ENCODE assay signal across 8 cellular contexts in the genomic region with DNA sequence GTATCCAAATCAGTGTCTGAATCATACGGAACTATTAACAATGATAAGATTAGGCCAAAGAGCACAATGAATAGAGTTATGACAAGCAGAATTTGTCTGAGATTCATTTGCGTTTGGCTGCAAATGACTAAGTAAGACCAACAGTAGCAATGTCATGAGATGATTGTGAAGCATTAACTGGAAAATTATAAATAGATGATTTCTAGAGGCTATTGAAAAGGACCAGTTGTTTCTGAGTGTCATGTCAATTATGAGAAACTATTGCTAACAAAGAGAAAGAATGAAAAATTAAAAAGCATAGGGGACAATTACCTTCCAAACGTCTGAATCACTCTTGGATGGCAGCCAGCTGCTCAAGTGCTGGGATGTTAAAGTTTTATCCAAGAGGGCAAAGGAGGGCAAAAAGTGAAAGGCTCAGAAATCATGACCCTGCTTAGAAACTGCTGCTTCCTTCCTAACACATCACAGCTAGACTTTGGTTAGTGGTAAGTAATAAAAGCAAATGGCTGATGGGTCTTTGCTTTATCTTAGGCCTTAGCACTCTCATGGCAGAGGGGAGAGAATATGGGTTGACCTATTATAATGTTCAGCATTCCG.
DNase-seq lines count a peak whose midpoint lies in the region; ATAC-seq and TF ChIP-seq lines count a peak whose summit lies in the region.
"Had no signal": no experiment of that assay in that cellular context is flagged by ENCODE, and none has a peak within 500 bp of the region (broad histone marks: within the 10 kb centered on the region; RNA-seq: fewer than 3 reads in every experiment).

No MANE protein-coding gene starts in this region.

- H3K23ac ChIP-seq in IMR-90 (ENCODE audit: low read depth, low read length), result no peak overlapping the region

- H4K91ac ChIP-seq in IMR-90 (ENCODE audit: insufficient read depth, low read depth, low read length), result no peak overlapping the region

- H3K36me3 Mint-ChIP-seq in CD4-positive, alpha-beta memory T cell, result no peaks in the 10 kb centered on the region

- H3K9me3 ChIP-seq in IMR-90 (ENCODE audit: control insufficient read depth, insufficient read depth, low read length) (0 out of 2 replicates have a peak, but pooled peaks cover 2% of the 10 kb centered on the region), heart right ventricle (peaks cover 0 to 12% (median 0%) of the 10 kb centered on the region in 11 donors)
- H3K9me3 ChIP-seq in CD4-positive, alpha-beta memory T cell (ENCODE audit: control insufficient read depth in 1 of 2, low read length in 2 of 2), result no peaks in the 10 kb centered on the region

- no peak for TF ChIP-seq POLR2A in IMR-90 (IDR thresholded peaks at IDR 0.05; ENCODE audit: low read depth, low read length)

- no peak overlapping the region for H3K4ac ChIP-seq in IMR-90 (ENCODE audit: low read depth, low read length)

- no peak overlapping the region for H3K18ac ChIP-seq in IMR-90 (ENCODE audit: low read depth, low read length)

- no peak overlapping the region for H2AK5ac ChIP-seq in IMR-90 (ENCODE audit: low read depth, low read length)

- H3K36me3 ChIP-seq in IMR-90 (ENCODE audit: control insufficient read depth, insufficient read depth, low read length) (no peaks in the 10 kb centered on the region), heart right ventricle (no peaks in the 10 kb centered on the region)
- no peaks in the 10 kb centered on the region for H3K36me3 ChIP-seq in CD4-positive, alpha-beta memory T cell (ENCODE audit: insufficient read depth, low read length)

- 20% methylated on average over 1 of the region's 4 CpGs; no CpG with 5 or more reads in 1 of the 2 experiments for WGBS in IMR-90 (ENCODE audit: extremely low coverage in 2 of 2, insufficient read length in 1 of 2), 2 experiments
- WGBS in heart right ventricle, 2 donors, result 30 to 33% methylated on average over 4 of the region's 4 CpGs

- no peak for TF ChIP-seq CTCF in IMR-90 (conservative IDR thresholded peaks at IDR 0.05; ENCODE audit: low read depth, low read length)
- no peak for TF ChIP-seq CTCF in heart right ventricle (IDR thresholded peaks at IDR 0.05)

- no peak overlapping the region for H2BK15ac ChIP-seq in IMR-90 (ENCODE audit: low read depth, low read length)

- H3K9me1 ChIP-seq in IMR-90 (ENCODE audit: insufficient read depth, low read length), result peaks cover 3% of the 10 kb centered on the region; the same call in 1 of the 2 replicates

- dilution Hi-C loops in IMR-90 (cut with HindIII; ENCODE audit: low sequenced_read_pairs, unreplicated experiment), result no loop called here

- no TSS peak for BruUV-seq in IMR-90 (replicated peaks; lab: Mats Ljungman, UMichigan)

- intact Hi-C loops in IMR-90 (cut with micrococcal nuclease), result no loop called here
- intact Hi-C loops in heart right ventricle (cut with DNase I), result loop anchor here in 2 of 10 donors (5.0 kb wide), 2 partner anchors 34 to 39 kb away; no protein-coding TSS in a partner anchor
- intact Hi-C loops in CD4-positive, alpha-beta memory T cell (cut with micrococcal nuclease), result no loop called here

- in situ Hi-C loops in IMR-90 (cut with MboI; ENCODE audit: low sequenced_read_pairs), result no loop called here

- H3K9ac ChIP-seq in IMR-90 (ENCODE audit: low read depth, low read length), result no peak overlapping the region

- H3K27ac Mint-ChIP-seq in CD4-positive, alpha-beta memory T cell, result no peak overlapping the region

- no peak overlapping the region for H4K5ac ChIP-seq in IMR-90 (ENCODE audit: low read depth, low read length)

- no peak overlapping the region for H2BK20ac ChIP-seq in IMR-90 (ENCODE audit: low read depth, low read length)

- H3K4me3 ChIP-seq in IMR-90 (ENCODE audit: insufficient read depth, low read depth, low read length) (no peak overlapping the region), heart right ventricle (peak overlapping the region in 9 of 10 donors; percentile 8 to 47 (median 35))
- H3K4me3 ChIP-seq in CD4-positive, alpha-beta memory T cell (ENCODE audit: low read length in 2 of 2), result no peak overlapping the region

- CTCF ChIA-PET in IMR-90 (lab: Yijun Ruan, JAX), result interaction anchor here (0.6 kb wide), 1 partner anchor 1241 kb away, joined by 4 read pairs; no protein-coding TSS in a partner anchor
- CTCF ChIA-PET in CD4-positive, alpha-beta memory T cell (lab: Charles Lee; ENCODE audit: partially characterized antibody), result no interaction called here

- H3K27me3 ChIP-seq in IMR-90 (ENCODE audit: control insufficient read depth, insufficient read depth, low read length) (no peaks in the 10 kb centered on the region), heart right ventricle (no peaks in the 10 kb centered on the region)
- H3K27me3 ChIP-seq in CD4-positive, alpha-beta memory T cell (ENCODE audit: insufficient read depth, low read length), result no peaks in the 10 kb centered on the region

- H2BK5ac ChIP-seq in IMR-90 (ENCODE audit: low read depth, low read length, poor library complexity, severe bottlenecking), result no peak overlapping the region

- DNase-seq in IMR-90, result peak; percentile 59
- DNase-seq in heart right ventricle, result peak in 1 of 2 donors; percentile 34
- peak; percentile 33 for DNase-seq in stromal cell of bone marrow (ENCODE audit: low read depth)
- DNase-seq in CD4-positive, alpha-beta memory T cell, result no peak
- DNase-seq: stimulated activated CD4-positive, alpha-beta T cell treated with anti-CD3 and anti-CD28 coated beads, Interleukin-15, amount 100 ng/mL, for 24 hours had no signal

- POLR2A ChIA-PET in IMR-90 (lab: Charles Lee; ENCODE audit: unreplicated experiment), result no interaction called here
- POLR2A ChIA-PET in CD4-positive, alpha-beta memory T cell (lab: Charles Lee; ENCODE audit: partially characterized antibody), result no interaction called here

- peak overlapping the region; percentile 30; the same call in 1 of the 2 replicates for H3K4me2 ChIP-seq in IMR-90 (ENCODE audit: low read depth, low read length)

- H3K4me1 ChIP-seq in IMR-90 (ENCODE audit: control insufficient read depth, insufficient read depth, low read length) (peaks cover 5% of the 10 kb centered on the region), heart right ventricle (peaks cover 0 to 32% (median 13%) of the 10 kb centered on the region in 9 donors)
- H3K4me1 ChIP-seq in CD4-positive, alpha-beta memory T cell (ENCODE audit: insufficient read depth, low read length), result no peaks in the 10 kb centered on the region

- ATAC-seq in IMR-90 (ENCODE audit: low read depth) (peak; percentile 60), SK-N-SH treated with all-trans-retinoic acid at 6 μM for 48 hours (peak; percentile 77), heart right ventricle (peak in 5 of 8 donors; percentile 32 to 68 (median 42)), HG02623 (IDR thresholded peaks at IDR 0.05; ENCODE audit: unreplicated experiment) (no peak), HG03571 (IDR thresholded peaks at IDR 0.05; ENCODE audit: unreplicated experiment) (no peak)

- no peaks in the 10 kb centered on the region for H3K4me1 Mint-ChIP-seq in CD4-positive, alpha-beta memory T cell

- no peaks in the 10 kb centered on the region for H3K79me1 ChIP-seq in IMR-90 (ENCODE audit: low read depth in 1 of 2, low read length in 2 of 2)

- no peak overlapping the region for H3K27ac ChIP-seq in IMR-90 (ENCODE audit: insufficient read depth, low read length)
- peak overlapping the region; percentile 23 to 88 (median 76) for H3K27ac ChIP-seq in heart right ventricle
- H3K27ac ChIP-seq in CD4-positive, alpha-beta memory T cell (ENCODE audit: low read depth, low read length), result no peak overlapping the region

- no peak overlapping the region for H2BK120ac ChIP-seq in IMR-90 (ENCODE audit: low read depth, low read length)

- H3K9me3 Mint-ChIP-seq in CD4-positive, alpha-beta memory T cell, result peaks cover 0 to 7% (median 4%) of the 10 kb centered on the region in 8 donors

- peaks cover 0 to 9% of the 10 kb centered on the region in 2 donors for H3K27me3 Mint-ChIP-seq in CD4-positive, alpha-beta memory T cell

- no peak overlapping the region for H2AK9ac ChIP-seq in IMR-90 (replicated peaks; ENCODE audit: low read depth, low read length, poor library complexity)

- H2AFZ ChIP-seq in IMR-90 (replicated peaks; ENCODE audit: low read length, poor library complexity), result no peak overlapping the region

- H3K14ac ChIP-seq in IMR-90 (replicated peaks; ENCODE audit: low read depth, low read length), result no peak overlapping the region

- no peak overlapping the region for H3K4me3 Mint-ChIP-seq in CD4-positive, alpha-beta memory T cell

- no peak overlapping the region for H3K56ac ChIP-seq in IMR-90 (ENCODE audit: extremely low read depth, insufficient read depth, low read length)

- H4K8ac ChIP-seq in IMR-90 (ENCODE audit: low read depth in 2 of 2, low read length in 2 of 2), result no peak overlapping the region

- no peaks in the 10 kb centered on the region for H4K20me1 ChIP-seq in IMR-90 (ENCODE audit: insufficient read depth, low read length)

- TF ChIP-seq RAD21 in IMR-90 (IDR thresholded peaks at IDR 0.05; ENCODE audit: low read length), result no peak

TF ChIP-seq in IMR-90, 13 proteins besides CTCF, POLR2A, EP300 and RAD21:
- TF ChIP-seq CHD1 (IDR thresholded peaks at IDR 0.05; ENCODE audit: low read depth, low read length), result no peak
- TF ChIP-seq, protein P1, sequence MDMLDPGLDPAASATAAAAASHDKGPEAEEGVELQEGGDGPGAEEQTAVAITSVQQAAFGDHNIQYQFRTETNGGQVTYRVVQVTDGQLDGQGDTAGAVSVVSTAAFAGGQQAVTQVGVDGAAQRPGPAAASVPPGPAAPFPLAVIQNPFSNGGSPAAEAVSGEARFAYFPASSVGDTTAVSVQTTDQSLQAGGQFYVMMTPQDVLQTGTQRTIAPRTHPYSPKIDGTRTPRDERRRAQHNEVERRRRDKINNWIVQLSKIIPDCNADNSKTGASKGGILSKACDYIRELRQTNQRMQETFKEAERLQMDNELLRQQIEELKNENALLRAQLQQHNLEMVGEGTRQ (IDR thresholded peaks at IDR 0.05; ENCODE audit: low read depth, low read length), result no peak
- no peak for TF ChIP-seq NFE2L2 (IDR thresholded peaks at IDR 0.05; ENCODE audit: low read depth, low read length)
TF ChIP-seq in IMR-90: peak in this region for 0.

TF ChIP-seq in SK-N-SH treated with all-trans-retinoic acid at 6 μM for 48 hours, 23 proteins besides CTCF, POLR2A, EP300 and RAD21 (continues in another document):
- TF ChIP-seq GLIS3 (CRISPR knock-in tag; IDR thresholded peaks at IDR 0.05) (no peak), ZC3H10 (CRISPR knock-in tag; IDR thresholded peaks at IDR 0.05) (peak; percentile 89)
- TF ChIP-seq, protein P2, sequence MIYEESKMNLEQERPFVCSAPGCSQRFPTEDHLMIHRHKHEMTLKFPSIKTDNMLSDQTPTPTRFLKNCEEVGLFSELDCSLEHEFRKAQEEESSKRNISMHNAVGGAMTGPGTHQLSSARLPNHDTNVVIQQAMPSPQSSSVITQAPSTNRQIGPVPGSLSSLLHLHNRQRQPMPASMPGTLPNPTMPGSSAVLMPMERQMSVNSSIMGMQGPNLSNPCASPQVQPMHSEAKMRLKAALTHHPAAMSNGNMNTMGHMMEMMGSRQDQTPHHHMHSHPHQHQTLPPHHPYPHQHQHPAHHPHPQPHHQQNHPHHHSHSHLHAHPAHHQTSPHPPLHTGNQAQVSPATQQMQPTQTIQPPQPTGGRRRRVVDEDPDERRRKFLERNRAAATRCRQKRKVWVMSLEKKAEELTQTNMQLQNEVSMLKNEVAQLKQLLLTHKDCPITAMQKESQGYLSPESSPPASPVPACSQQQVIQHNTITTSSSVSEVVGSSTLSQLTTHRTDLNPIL (CRISPR knock-in tag; IDR thresholded peaks at IDR 0.05; ENCODE audit: low read depth), result peak; percentile 86; the same call in 1 of the 2 replicates

Comparison
In these comparisons a context has a peak if more than half of its experiments do, and no peak if none do; other contexts are left out.
1. ATAC-seq: peak in IMR-90 (single experiment), SK-N-SH treated with all-trans-retinoic acid at 6 μM for 48 hours (single experiment) and heart right ventricle (5 of 8); none in HG02623 (single experiment) and HG03571 (single experiment).
2. DNase-seq: peak in IMR-90 (single experiment) and stromal cell of bone marrow (single experiment); none in CD4-positive, alpha-beta memory T cell (0 of 5).
3. H3K27ac ChIP-seq: peak in heart right ventricle (10 of 10); none in IMR-90 (single experiment) and CD4-positive, alpha-beta memory T cell (single experiment).
4. H3K4me3 ChIP-seq: peak in heart right ventricle (9 of 10); none in IMR-90 (single experiment) and CD4-positive, alpha-beta memory T cell (0 of 2).